2 cellular contexts compared by ENCODE assay signal in genomic region chr14:99563749-99564129, GRCh38.
TF ChIP-seq lines count a peak whose summit lies in the region.

No MANE protein-coding gene starts in this region.

TF ChIP-seq in GM23338, 12 proteins besides CTCF, POLR2A, EP300 and RAD21:
- TF ChIP-seq EZH2phosphoT487 (IDR thresholded peaks at IDR 0.05; ENCODE audit: unreplicated experiment) (no peak), ETS1 (IDR thresholded peaks at IDR 0.05) (no peak), STAT1 (IDR thresholded peaks at IDR 0.05; ENCODE audit: unreplicated experiment) (no peak), REST (IDR thresholded peaks at IDR 0.05; ENCODE audit: unreplicated experiment) (no peak), NANOG (IDR thresholded peaks at IDR 0.05; ENCODE audit: borderline replicate concordance) (no peak)

TF ChIP-seq in HepG2, 621 proteins besides CTCF, POLR2A, EP300 and RAD21:
- no peak for TF ChIP-seq SP5 (CRISPR knock-in tag; IDR thresholded peaks at IDR 0.05; ENCODE audit: borderline replicate concordance, low read depth)
- TF ChIP-seq KDM1A (CRISPR knock-in tag; IDR thresholded peaks at IDR 0.05), result no peak
- TF ChIP-seq ZNF879 (CRISPR knock-in tag; IDR thresholded peaks at IDR 0.05), result no peak
TF ChIP-seq in HepG2: peak in this region for 0.
